In genomic region chr2:239012228-239012627, GRCh38 we compare ENCODE assay signal across 19 cellular contexts.
DNase-seq lines count a peak whose midpoint lies in the region; ATAC-seq, FAIRE-seq and TF ChIP-seq lines count a peak whose summit lies in the region.
"Had no signal": no experiment of that assay in that cellular context is flagged by ENCODE, and none has a peak within 500 bp of the region (broad histone marks: within the 10 kb centered on the region; RNA-seq: fewer than 3 reads in every experiment).

No MANE protein-coding gene starts in this region.

- no peak overlapping the region for H3K4me3 Mint-ChIP-seq in natural killer cell treated with Interleukin-12 subunit alpha and Interleukin-12 subunit beta and Interleukin-15 and Interleukin-18, amount 100 ng/mL, for 72 hours
- no peak overlapping the region for H3K4me3 Mint-ChIP-seq in natural killer cell

- no peak overlapping the region for H3K9ac ChIP-seq in kidney (ENCODE audit: low read length in 2 of 2)

- peak in 1 of 2 donors; percentile 3 for ATAC-seq in natural killer cell treated with Interleukin-12 subunit alpha and Interleukin-12 subunit beta and Interleukin-15 and Interleukin-18, amount 100 ng/mL, for 72 hours
- ATAC-seq in natural killer cell, result no peak
- ATAC-seq in sciatic nerve, result no peak
- ATAC-seq in HG03520 (IDR thresholded peaks at IDR 0.05; ENCODE audit: unreplicated experiment), result no peak
- no peak for ATAC-seq in HG03521 (IDR thresholded peaks at IDR 0.05; ENCODE audit: unreplicated experiment)

- DNase-seq in natural killer cell treated with Interleukin-12 subunit alpha and Interleukin-12 subunit beta and Interleukin-15 and Interleukin-18, amount 100 ng/mL, for 72 hours (ENCODE audit: low spot score), result peak; percentile 37
- no peak for DNase-seq in natural killer cell
- peak; percentile 29 for DNase-seq in kidney
- peak; percentile 39 for DNase-seq in sciatic nerve (ENCODE audit: low spot score)
- DNase-seq in stimulated activated CD4-positive, alpha-beta T cell treated with anti-CD3 and anti-CD28 coated beads, Interleukin-12 subunit alpha, Interleukin-12 subunit beta, amount 100 ng/mL, for 4 hours, result no peak
- DNase-seq: AML-193, DMS 273 treated with DMSO at 0.1 percent for 48 hours, IMR-90, NCI-H1417 treated with DMSO at 0.1 percent for 48 hours, NCI-H187 treated with DMSO at 0.1 percent for 48 hours, NCI-H226, NCI-H524 treated with DMSO at 0.1 percent for 48 hours, RPMI8226, SIG-M5 had no signal

- no peaks in the 10 kb centered on the region for H3K4me1 ChIP-seq in kidney (ENCODE audit: control insufficient read depth in 1 of 2, insufficient read depth in 1 of 2, low read depth in 1 of 2, low read length in 2 of 2)
- H3K4me1 ChIP-seq: HAP-1 had no signal

- no peaks in the 10 kb centered on the region for H3K36me3 ChIP-seq in kidney (ENCODE audit: control insufficient read depth in 1 of 2, insufficient read depth in 2 of 2, low read length in 2 of 2)
- H3K36me3 ChIP-seq: HAP-1 had no signal

- H3K9me3 ChIP-seq in kidney (ENCODE audit: control insufficient read depth in 1 of 2, low read length in 2 of 2), result no peaks in the 10 kb centered on the region
- H3K9me3 ChIP-seq: HAP-1 had no signal

- H3K27ac Mint-ChIP-seq in natural killer cell treated with Interleukin-12 subunit alpha and Interleukin-12 subunit beta and Interleukin-15 and Interleukin-18, amount 100 ng/mL, for 72 hours, result no peak overlapping the region
- no peak overlapping the region for H3K27ac Mint-ChIP-seq in natural killer cell

- H3K36me3 Mint-ChIP-seq in natural killer cell treated with Interleukin-12 subunit alpha and Interleukin-12 subunit beta and Interleukin-15 and Interleukin-18, amount 100 ng/mL, for 72 hours, result no peaks in the 10 kb centered on the region
- H3K36me3 Mint-ChIP-seq in natural killer cell, result no peaks in the 10 kb centered on the region

- TF ChIP-seq CTCF in natural killer cell (IDR thresholded peaks at IDR 0.05) (no peak), kidney (IDR thresholded peaks at IDR 0.05; ENCODE audit: borderline replicate concordance, extremely low read depth, insufficient read depth) (no peak)

- no peak for FAIRE-seq in kidney (lab: Jason Lieb, UNC)
- FAIRE-seq: G401.6 had no signal

- no peaks in the 10 kb centered on the region for H3K9me3 Mint-ChIP-seq in natural killer cell treated with Interleukin-12 subunit alpha and Interleukin-12 subunit beta and Interleukin-15 and Interleukin-18, amount 100 ng/mL, for 72 hours
- no peaks in the 10 kb centered on the region for H3K9me3 Mint-ChIP-seq in natural killer cell

- intact Hi-C loops in natural killer cell (cut with micrococcal nuclease), result no loop called here
- intact Hi-C loops in kidney (cut with DNase I), result no loop called here
- intact Hi-C loops in sciatic nerve (cut with DNase I), result no loop called here

- peaks cover 13 to 24% of the 10 kb centered on the region in 2 donors for H3K27me3 Mint-ChIP-seq in natural killer cell treated with Interleukin-12 subunit alpha and Interleukin-12 subunit beta and Interleukin-15 and Interleukin-18, amount 100 ng/mL, for 72 hours
- H3K27me3 Mint-ChIP-seq in natural killer cell (ENCODE audit: low read depth in 2 of 2), result peaks cover under 1 to 15% of the 10 kb centered on the region in 2 donors

- no peaks in the 10 kb centered on the region for H3K4me1 Mint-ChIP-seq in natural killer cell treated with Interleukin-12 subunit alpha and Interleukin-12 subunit beta and Interleukin-15 and Interleukin-18, amount 100 ng/mL, for 72 hours (ENCODE audit: low read depth in 2 of 2)
- no peaks in the 10 kb centered on the region for H3K4me1 Mint-ChIP-seq in natural killer cell

- H3K4me3 ChIP-seq in kidney (ENCODE audit: low read length in 2 of 2), result no peak overlapping the region
- H3K4me3 ChIP-seq: HAP-1 had no signal

- no peak overlapping the region for H3K27ac ChIP-seq in kidney (ENCODE audit: low read depth in 2 of 2, low read length in 2 of 2)
- H3K27ac ChIP-seq: HL-60 had no signal

Comparison
In these comparisons a context has a peak if more than half of its experiments do, and no peak if none do; other contexts are left out.
1. DNase-seq: peak in natural killer cell treated with Interleukin-12 subunit alpha and Interleukin-12 subunit beta and Interleukin-15 and Interleukin-18, amount 100 ng/mL, for 72 hours (single experiment), kidney (single experiment) and sciatic nerve (single experiment); none in natural killer cell (single experiment) and stimulated activated CD4-positive, alpha-beta T cell treated with anti-CD3 and anti-CD28 coated beads, Interleukin-12 subunit alpha, Interleukin-12 subunit beta, amount 100 ng/mL, for 4 hours (single experiment).